Comparison of ENCODE assay signal across 10 cellular contexts in genomic region chr4:70943115-70943514, GRCh38. TPM values are rescaled to one million over a fixed set of nuclear protein-coding genes. Genes with fewer than 3 reads are reported as not detected.
DNase-seq lines count a peak whose midpoint lies in the region; ATAC-seq and TF ChIP-seq lines count a peak whose summit lies in the region.
"Had no signal": no experiment of that assay in that cellular context is flagged by ENCODE, and none has a peak within 500 bp of the region (broad histone marks: within the 10 kb centered on the region; RNA-seq: fewer than 3 reads in every experiment).

No MANE protein-coding gene starts in this region.

- H3K4me1 Mint-ChIP-seq in endothelial cell (ENCODE audit: unreplicated experiment) = peaks cover 23% of the 10 kb centered on the region

- H3K9me3 ChIP-seq in left lung (no peaks in the 10 kb centered on the region), SJCRH30 (replicated peaks) (no peaks in the 10 kb centered on the region)

- H3K4me3 Mint-ChIP-seq in endothelial cell (ENCODE audit: unreplicated experiment) = no peak overlapping the region

- H3K27ac ChIP-seq in left lung (no peak overlapping the region), SJCRH30 (no peak overlapping the region)
- H3K27ac ChIP-seq: parathyroid adenoma had no signal

- DNase-seq in left lung = no peak
- no peak for DNase-seq in endothelial cell (ENCODE audit: low spot score)
- DNase-seq in SJCRH30 = no peak
- no peak for DNase-seq in NCI-H510A treated with DMSO at 0.1 percent for 48 hours (lab: John Stamatoyannopoulos, UW)
- DNase-seq in amniotic stem cell (lab: John Stamatoyannopoulos, UW) = no peak
- DNase-seq: activated CD4-positive, alpha-beta T cell treated with anti-CD3 and anti-CD28 coated beads, Interleukin-2, amount 50 U/mL, for 1 hour had no signal

- TF ChIP-seq CTCF in left lung (IDR thresholded peaks at IDR 0.05) (no peak), endothelial cell (IDR thresholded peaks at IDR 0.05; ENCODE audit: unreplicated experiment) (no peak)

- H3K27me3 Mint-ChIP-seq in endothelial cell (ENCODE audit: unreplicated experiment) = peaks cover 1% of the 10 kb centered on the region

- H3K36me3 ChIP-seq in left lung (no peaks in the 10 kb centered on the region), SJCRH30 (peaks cover 3% of the 10 kb centered on the region)

- intact Hi-C loops in left lung (cut with DNase I) = no loop called here

- H3K27ac Mint-ChIP-seq in endothelial cell (ENCODE audit: unreplicated experiment) = no peak overlapping the region

- H3K36me3 Mint-ChIP-seq in endothelial cell (ENCODE audit: low read depth, unreplicated experiment) = peaks cover 22% of the 10 kb centered on the region

- no peak overlapping the region for H3K4me3 ChIP-seq in left lung
- no peak overlapping the region for H3K4me3 ChIP-seq in SJCRH30

- H3K4me1 ChIP-seq in left lung (peaks cover 0 to 26% of the 10 kb centered on the region in 2 donors), SJCRH30 (no peaks in the 10 kb centered on the region)
- H3K4me1 ChIP-seq: parathyroid adenoma had no signal

- ATAC-seq in GM18907 (IDR thresholded peaks at IDR 0.05; ENCODE audit: unreplicated experiment) = peak; percentile 71
- ATAC-seq in HG02678 (IDR thresholded peaks at IDR 0.05; ENCODE audit: unreplicated experiment) = peak; percentile 73
- peak; percentile 69 for ATAC-seq in HG03565 (IDR thresholded peaks at IDR 0.05; ENCODE audit: unreplicated experiment)
- peak; percentile 33 for ATAC-seq in left lung

- no peaks in the 10 kb centered on the region for H3K9me3 Mint-ChIP-seq in endothelial cell (ENCODE audit: unreplicated experiment)

- H3K27me3 ChIP-seq in left lung (no peaks in the 10 kb centered on the region), SJCRH30 (no peaks in the 10 kb centered on the region)

RNA-seq across cellular contexts. Expression of gene MOB1B, which starts 40.9 kb away (rescaled TPM):
- total RNA-seq in left lung (10 to 100 TPM; 28.3 to 33.6 TPM), endothelial cell (ENCODE audit: unreplicated experiment) (49.4 TPM)
- 17.9 and 20.4 TPM in 2 replicates for total RNA-seq in SJCRH30 (2014; rRNA removed; shearing (Covaris generic))

RNA-seq across cellular contexts. Expression of gene DCK, which starts 50.3 kb away (rescaled TPM):
- total RNA-seq in left lung = 10 to 100 TPM; 17.5 to 17.9 TPM
- 17.5 TPM for total RNA-seq in endothelial cell (ENCODE audit: unreplicated experiment)
- 50.5 and 61.0 TPM in 2 replicates for total RNA-seq in SJCRH30 (2014; rRNA removed; shearing (Covaris generic))
